Comparison of ENCODE assay signal across 22 cellular contexts in genomic region chr1:71019248-71019647, GRCh38. TPM values are rescaled to one million over a fixed set of nuclear protein-coding genes. Genes with fewer than 3 reads are reported as not detected.
A peak's percentile ranks its signal among the peaks of the same experiment; 100 is the strongest.
DNase-seq lines count a peak whose midpoint lies in the region; ATAC-seq and TF ChIP-seq lines count a peak whose summit lies in the region.
"Had no signal": no experiment of that assay in that cellular context is flagged by ENCODE, and none has a peak within 500 bp of the region (broad histone marks: within the 10 kb centered on the region; RNA-seq: fewer than 3 reads in every experiment).

No MANE protein-coding gene starts in this region.

- no peak overlapping the region for H3K4me3 ChIP-seq in heart right ventricle
- H3K4me3 ChIP-seq in prostate gland, result no peak overlapping the region
- H3K4me3 ChIP-seq: gastroesophageal sphincter, GM23248, lung, thyroid gland had no signal

- H3K27me3 ChIP-seq in heart right ventricle (peaks cover 0 to 10% (median 3%) of the 10 kb centered on the region in 7 donors), prostate gland (replicated peaks; ENCODE audit: insufficient read depth) (no peaks in the 10 kb centered on the region)
- H3K27me3 ChIP-seq: gastroesophageal sphincter, thyroid gland had no signal

- H3K4me1 ChIP-seq in heart right ventricle (peaks cover 0 to 11% (median 0%) of the 10 kb centered on the region in 9 donors), prostate gland (replicated peaks) (no peaks in the 10 kb centered on the region)
- H3K4me1 ChIP-seq: gastroesophageal sphincter, thyroid gland had no signal

- no peaks in the 10 kb centered on the region for H3K36me3 ChIP-seq in heart right ventricle
- H3K36me3 ChIP-seq in prostate gland, result no peaks in the 10 kb centered on the region
- H3K36me3 ChIP-seq: gastroesophageal sphincter, thyroid gland had no signal

- in situ Hi-C loops in SK-MEL-5 (cut with HindIII; ENCODE audit: low pct_unique_long_range_greater_than_20kb, low sequenced_read_pairs), result no loop called here

- H3K9me3 ChIP-seq in heart right ventricle (no peaks in the 10 kb centered on the region), prostate gland (no peaks in the 10 kb centered on the region)
- H3K9me3 ChIP-seq: gastroesophageal sphincter, thyroid gland had no signal

- H3K27ac ChIP-seq in heart right ventricle (no peak overlapping the region), prostate gland (no peak overlapping the region)
- H3K27ac ChIP-seq: gastroesophageal sphincter, GM23248, HL-60, thyroid gland had no signal

- intact Hi-C loops in heart right ventricle (cut with DNase I), result no loop called here
- intact Hi-C loops in prostate gland (cut with DNase I), result no loop called here

- no peak for TF ChIP-seq CTCF in heart right ventricle (IDR thresholded peaks at IDR 0.05)
- no peak for TF ChIP-seq CTCF in prostate gland (IDR thresholded peaks at IDR 0.05)

- no peak for TF ChIP-seq POLR2A in prostate gland (IDR thresholded peaks at IDR 0.05)

- ATAC-seq in heart right ventricle (peak in 6 of 8 donors; percentile 46 to 86 (median 70)), HG02981 (IDR thresholded peaks at IDR 0.05; ENCODE audit: unreplicated experiment) (no peak), HG03354 (IDR thresholded peaks at IDR 0.05; ENCODE audit: poor library complexity, severe bottlenecking, unreplicated experiment) (no peak)
- ATAC-seq: gastroesophageal sphincter had no signal

- peak; percentile 17 for DNase-seq in NCI-H146 (lab: John Stamatoyannopoulos, UW)
- no peak for DNase-seq in NCI-H146 treated with DMSO at 0.1 percent for 48 hours (lab: John Stamatoyannopoulos, UW; ENCODE audit: unreplicated experiment)
- DNase-seq in SK-MEL-5 (ENCODE audit: low read depth, low spot score), result peak; percentile 87
- no peak for DNase-seq in heart right ventricle
- peak; percentile 5 for DNase-seq in putamen (ENCODE audit: low spot score)
- no peak for DNase-seq in prostate gland (ENCODE audit: low spot score)
- DNase-seq: 8988T; activated CD4-positive, alpha-beta T cell treated with anti-CD3 and anti-CD28 coated beads, Interleukin-2, amount 10 ng/mL, durations not matched to agents 24 days and 14 days; activated gamma-delta T cell treated with Interleukin-2 at 50 U/mL for 16 hours; activated T-cell treated with anti-CD3 and anti-CD28 coated beads, Interleukin-2, amount 50 U/mL, for 24 hours; CD4-positive, alpha-beta memory T cell; central memory CD4-positive, alpha-beta T cell; GM23248; islet precursor cell; NCI-H1436 treated with DMSO at 0.1 percent for 48 hours; NCI-H2171 treated with DMSO at 0.1 percent for 48 hours; thyroid gland had no signal

- WGBS in heart right ventricle, 2 donors, result 13 to 22% methylated on average over 5 of the region's 5 CpGs
- 39% methylated on average over 5 of the region's 5 CpGs for WGBS in prostate gland

RNA-seq across cellular contexts. Expression of gene PTGER3, which starts 28.4 kb away (rescaled TPM):
- 0.03 and 0.05 TPM in 2 replicates for total RNA-seq in SK-MEL-5 (2014; rRNA removed; shearing (Covaris generic))
- polyA plus RNA-seq in SK-MEL-5 (2015; cell fraction: cytosol; rRNA removed), result 0.01 and 0.75 TPM in 2 replicates
- 0.23 TPM in 1 of 2 replicates, not detected in the other for polyA plus RNA-seq in SK-MEL-5 (2015; cell fraction: nucleus; rRNA removed)
- 1 to 10 TPM in 5 of 10 donors, under 1 TPM in 5; 0.11 to 4.6 (median 0.98) TPM for total RNA-seq in heart right ventricle
- polyA plus RNA-seq in heart right ventricle, result 1 to 10 TPM; 1.0 to 1.5 TPM
- total RNA-seq in prostate gland, result 1 to 10 TPM; 3.6 to 4.0 TPM
- total RNA-seq: CD4-positive, alpha-beta memory T cell had no signal

Comparison
In these comparisons a context has a peak if more than half of its experiments do, and no peak if none do; other contexts are left out.
1. DNase-seq: peak in NCI-H146 (single experiment), SK-MEL-5 (single experiment) and putamen (single experiment); none in NCI-H146 treated with DMSO at 0.1 percent for 48 hours (single experiment), heart right ventricle (0 of 2) and prostate gland (single experiment).
2. ATAC-seq: peak in heart right ventricle (6 of 8); none in HG02981 (single experiment) and HG03354 (single experiment).